In genomic region chr10:133117036-133117687, GRCh38 we compare ENCODE assay signal across 30 cellular contexts. TPM values are rescaled to one million over a fixed set of nuclear protein-coding genes. Genes with fewer than 3 reads are reported as not detected.
"Had no signal": no experiment of that assay in that cellular context is flagged by ENCODE, and none has a peak within 500 bp of the region (broad histone marks: within the 10 kb centered on the region; RNA-seq: fewer than 3 reads in every experiment).

No MANE protein-coding gene starts in this region.

- H3K27ac ChIP-seq: epithelial cell of prostate, esophagus squamous epithelium, lower lobe of right lung, neutrophil, suprapubic skin, tibial artery, VCaP had no signal

- H3K27me3 Mint-ChIP-seq: activated CD4-positive, alpha-beta memory T cell treated with anti-CD3 and anti-CD28 coated beads, Interleukin-2, amount 10 ng/mL, durations not matched to agents 7 days and 5 days; activated CD4-positive, alpha-beta T cell treated with anti-CD3 and anti-CD28 coated beads, Interleukin-2, amount 10 ng/mL, durations not matched to agents 7 days and 5 days; activated naive CD4-positive, alpha-beta T cell treated with anti-CD3 and anti-CD28 coated beads, Interleukin-2, amount 10 ng/mL, durations not matched to agents 7 days and 5 days; activated T-cell treated with anti-CD3 and anti-CD28 coated beads, Interleukin-2, amount 50 U/mL, for 24 hours had no signal

- H3K4me3 ChIP-seq: esophagus squamous epithelium, lower lobe of right lung, suprapubic skin, tibial artery had no signal

- H3K4me1 ChIP-seq: esophagus squamous epithelium, lower lobe of right lung, suprapubic skin, tibial artery had no signal

- ATAC-seq: lower lobe of right lung had no signal

- H3K36me3 Mint-ChIP-seq: activated naive CD4-positive, alpha-beta T cell treated with anti-CD3 and anti-CD28 coated beads, Interleukin-2, amount 10 ng/mL, durations not matched to agents 7 days and 5 days had no signal

- H3K4me3 Mint-ChIP-seq: activated CD4-positive, alpha-beta memory T cell treated with anti-CD3 and anti-CD28 coated beads, Interleukin-2, amount 10 ng/mL, durations not matched to agents 7 days and 5 days; activated CD4-positive, alpha-beta T cell treated with anti-CD3 and anti-CD28 coated beads, Interleukin-2, amount 10 ng/mL, durations not matched to agents 7 days and 5 days; activated naive CD4-positive, alpha-beta T cell treated with anti-CD3 and anti-CD28 coated beads, Interleukin-2, amount 10 ng/mL, durations not matched to agents 7 days and 5 days; activated T-cell treated with anti-CD3 and anti-CD28 coated beads, Interleukin-2, amount 50 U/mL, for 24 hours; nephron; T-helper 1 cell treated with Interleukin-12 subunit alpha and Interleukin-12 subunit beta and Interleukin-4 antibody, amounts not matched to agents 30 μg/mL and 1 μg/mL, for 36 hours had no signal

- H3K36me3 ChIP-seq: esophagus squamous epithelium, lower lobe of right lung, neutrophil, suprapubic skin, tibial artery had no signal

- H3K9me3 ChIP-seq: esophagus squamous epithelium, lower lobe of right lung, neutrophil, SK-N-SH had no signal

- H3K4me1 Mint-ChIP-seq: activated CD4-positive, alpha-beta memory T cell treated with anti-CD3 and anti-CD28 coated beads, Interleukin-2, amount 10 ng/mL, durations not matched to agents 7 days and 5 days; activated CD4-positive, alpha-beta T cell treated with anti-CD3 and anti-CD28 coated beads, Interleukin-2, amount 10 ng/mL, durations not matched to agents 7 days and 5 days; activated naive CD4-positive, alpha-beta T cell treated with anti-CD3 and anti-CD28 coated beads, Interleukin-2, amount 10 ng/mL, durations not matched to agents 7 days and 5 days; nephron had no signal

- H3K27ac Mint-ChIP-seq: activated CD4-positive, alpha-beta memory T cell treated with anti-CD3 and anti-CD28 coated beads, Interleukin-2, amount 10 ng/mL, durations not matched to agents 7 days and 5 days; activated CD4-positive, alpha-beta T cell treated with anti-CD3 and anti-CD28 coated beads, Interleukin-2, amount 10 ng/mL, durations not matched to agents 7 days and 5 days; activated naive CD4-positive, alpha-beta T cell treated with anti-CD3 and anti-CD28 coated beads, Interleukin-2, amount 10 ng/mL, durations not matched to agents 7 days and 5 days; activated T-cell treated with anti-CD3 and anti-CD28 coated beads, Interleukin-2, amount 50 U/mL, for 24 hours; nephron; progenitor cell of endocrine pancreas; T-helper 1 cell treated with Interleukin-12 subunit alpha and Interleukin-12 subunit beta and Interleukin-4 antibody, amounts not matched to agents 30 μg/mL and 1 μg/mL, for 36 hours had no signal

- DNase-seq: activated CD4-positive, alpha-beta memory T cell treated with anti-CD3 and anti-CD28 coated beads, Interleukin-2, amount 10 ng/mL, durations not matched to agents 7 days and 5 days; activated CD4-positive, alpha-beta T cell treated with anti-CD3 and anti-CD28 coated beads for 1 hour; activated CD4-positive, alpha-beta T cell treated with anti-CD3 and anti-CD28 coated beads, Interleukin-2, amount 10 ng/mL, durations not matched to agents 7 days and 5 days; activated CD8-positive, alpha-beta memory T cell treated with anti-CD3 and anti-CD28 coated beads, Interleukin-2, amount 50 U/mL, for 48 hours; activated gamma-delta T cell; activated naive CD4-positive, alpha-beta T cell treated with anti-CD3 and anti-CD28 coated beads, Interleukin-2, amount 10 ng/mL, durations not matched to agents 7 days and 5 days; activated T-cell treated with anti-CD3 and anti-CD28 coated beads, Interleukin-2, amount 50 U/mL, for 24 hours; dermis blood vessel endothelial cell; effector CD8-positive, alpha-beta T cell; esophagus squamous epithelium; foreskin melanocyte; hippocampal formation; lower lobe of right lung; mesenchymal stem cell; retina; SK-N-SH; stimulated activated naive CD4-positive, alpha-beta T cell; SW 1271; T-helper 9 cell; tibial artery had no signal

RNA-seq across cellular contexts. Expression of gene ADGRA1, which starts 29.4 kb away (rescaled TPM):
- total RNA-seq: activated CD4-positive, alpha-beta memory T cell treated with anti-CD3 and anti-CD28 coated beads, Interleukin-2, amount 10 ng/mL, durations not matched to agents 7 days and 5 days; activated CD4-positive, alpha-beta T cell treated with anti-CD3 and anti-CD28 coated beads, Interleukin-2, amount 10 ng/mL, durations not matched to agents 7 days and 5 days; bronchial epithelial cell; dermis blood vessel endothelial cell; esophagus squamous epithelium; osteocyte; suprapubic skin had no signal
- polyA plus RNA-seq: keratinocyte, SK-N-SH had no signal

RNA-seq across cellular contexts. Expression of gene KNDC1, which starts 42.9 kb away (rescaled TPM):
- total RNA-seq: dermis blood vessel endothelial cell, osteocyte had no signal
